In genomic region chr7:118898284-118898683, GRCh38 we compare ENCODE assay signal across 27 cellular contexts.
"Had no signal": no experiment of that assay in that cellular context is flagged by ENCODE, and none has a peak within 500 bp of the region (broad histone marks: within the 10 kb centered on the region; RNA-seq: fewer than 3 reads in every experiment).

No MANE protein-coding gene starts in this region.

- H3K4me3 ChIP-seq: colonic mucosa, coronary artery, dorsolateral prefrontal cortex, esophagus muscularis mucosa, esophagus squamous epithelium, gastrocnemius medialis, gastroesophageal sphincter, heart left ventricle, heart right ventricle had no signal

- H3K27me3 ChIP-seq: colonic mucosa, dorsolateral prefrontal cortex, esophagus muscularis mucosa, esophagus squamous epithelium, foreskin keratinocyte, gastrocnemius medialis, gastroesophageal sphincter, heart left ventricle, heart right ventricle had no signal

- DNase-seq: colonic mucosa; cortex of kidney; dermis blood vessel endothelial cell; dorsolateral prefrontal cortex; effector CD4-positive, alpha-beta T cell; effector CD8-positive, alpha-beta T cell; effector memory CD4-positive, alpha-beta T cell; effector memory CD8-positive, alpha-beta T cell; endodermal cell; erythroblast; esophagus squamous epithelium; foreskin fibroblast; foreskin keratinocyte; foreskin melanocyte; gastrocnemius medialis; glutamatergic neuron; head of caudate nucleus; heart left ventricle; heart right ventricle had no signal

- H3K27ac ChIP-seq: colonic mucosa, coronary artery, dorsolateral prefrontal cortex, epithelial cell of prostate, esophagus muscularis mucosa, esophagus squamous epithelium, foreskin keratinocyte, gastrocnemius medialis, gastroesophageal sphincter, heart left ventricle, heart right ventricle had no signal

- FAIRE-seq: colon, endometrium, endothelial cell of umbilical vein, frontal cortex had no signal

- H3K36me3 ChIP-seq: colonic mucosa, esophagus muscularis mucosa, esophagus squamous epithelium, gastrocnemius medialis, gastroesophageal sphincter, heart left ventricle, heart right ventricle had no signal

- H3K9me3 ChIP-seq: colonic mucosa, esophagus muscularis mucosa, esophagus squamous epithelium, gastrocnemius medialis, gastroesophageal sphincter had no signal
